In the genomic region with DNA sequence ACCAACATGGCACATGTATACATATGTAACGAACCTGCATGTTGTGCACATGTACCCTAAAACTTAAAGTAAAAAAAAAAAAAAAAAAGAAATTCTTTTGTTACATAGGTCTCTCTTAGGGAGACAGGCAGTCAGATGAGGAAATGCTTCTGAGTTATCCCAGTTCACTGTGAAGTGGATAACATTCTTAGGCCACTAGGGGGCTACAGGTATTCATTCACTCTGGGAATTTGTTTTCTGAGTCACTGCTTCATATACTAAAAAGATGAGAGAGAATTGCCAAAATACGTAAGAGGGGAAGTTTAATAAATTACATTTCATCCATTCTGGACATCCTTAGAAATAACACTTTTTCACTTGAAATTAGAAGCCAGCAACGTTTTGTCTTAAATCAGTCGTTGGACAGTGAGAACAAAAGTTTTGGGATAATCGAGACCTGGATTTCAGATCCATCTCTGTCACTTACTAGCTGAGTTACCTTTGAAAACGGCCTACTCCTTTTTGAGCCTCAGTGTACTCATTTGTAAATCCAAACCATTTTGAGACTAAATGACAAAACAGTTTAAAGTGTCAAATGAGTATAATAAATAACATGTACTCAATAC, we compare ENCODE assay signal across 8 cellular contexts.
DNase-seq lines count a peak whose midpoint lies in the region; ATAC-seq and TF ChIP-seq lines count a peak whose summit lies in the region.

No MANE protein-coding gene starts in this region.

- no peaks in the 10 kb centered on the region for H3K36me3 ChIP-seq in SU-DHL-6 (ENCODE audit: low read length)
- H3K36me3 ChIP-seq in transverse colon = no peaks in the 10 kb centered on the region

- no peaks in the 10 kb centered on the region for H3K4me1 Mint-ChIP-seq in glutamatergic neuron (ENCODE audit: low read depth, unreplicated experiment)

- H3K9me3 ChIP-seq in SU-DHL-6 (ENCODE audit: insufficient read depth, low read length) (peaks cover 14% of the 10 kb centered on the region), transverse colon (no peaks in the 10 kb centered on the region)

- H3K27ac ChIP-seq in SU-DHL-6 (ENCODE audit: low read depth, low read length) (no peak overlapping the region), transverse colon (no peak overlapping the region)

- peaks cover 11% of the 10 kb centered on the region for H3K9me3 Mint-ChIP-seq in glutamatergic neuron (ENCODE audit: unreplicated experiment)

- DNase-seq in COR-L47 (lab: John Stamatoyannopoulos, UW) (peak; percentile 56), KBM-7 (peak; percentile 56), glutamatergic neuron (no peak), transverse colon (no peak), T-helper 9 cell (no peak), mucosa of gallbladder (ENCODE audit: low spot score) (no peak)

- no peaks in the 10 kb centered on the region for H4K20me1 ChIP-seq in SU-DHL-6 (ENCODE audit: low read depth, low read length)

- H3K4me1 ChIP-seq in transverse colon = no peaks in the 10 kb centered on the region

- intact Hi-C loops in transverse colon (cut with DNase I; ENCODE audit: low total_unique reads) = no loop called here

- TF ChIP-seq CTCF in SU-DHL-6 (IDR thresholded peaks at IDR 0.05; ENCODE audit: insufficient read depth, low read length, poor library complexity, severe bottlenecking) = peak; percentile 46
- TF ChIP-seq CTCF in glutamatergic neuron (IDR thresholded peaks at IDR 0.05; ENCODE audit: partially characterized antibody, unreplicated experiment) = peak; percentile 84
- peak; percentile 27 to 46 (median 31) for TF ChIP-seq CTCF in transverse colon (IDR thresholded peaks at IDR 0.05)

- H3K9me2 ChIP-seq in SU-DHL-6 (replicated peaks; ENCODE audit: insufficient read depth, low read length) = no peaks in the 10 kb centered on the region

- no peak overlapping the region for H3K4me3 Mint-ChIP-seq in glutamatergic neuron (ENCODE audit: unreplicated experiment)

- H3K9ac ChIP-seq in SU-DHL-6 (ENCODE audit: low read length) = no peak overlapping the region

- no peak overlapping the region for H3K4me2 ChIP-seq in SU-DHL-6 (ENCODE audit: low read depth, low read length, poor library complexity, severe bottlenecking)

- H3K27me3 Mint-ChIP-seq in glutamatergic neuron (ENCODE audit: unreplicated experiment) = no peaks in the 10 kb centered on the region

- H3F3A ChIP-seq in SU-DHL-6 (ENCODE audit: insufficient read depth) = no peaks in the 10 kb centered on the region

- no peak for TF ChIP-seq POLR2A in transverse colon (IDR thresholded peaks at IDR 0.05)

- TF ChIP-seq EP300 in transverse colon (IDR thresholded peaks at IDR 0.05; ENCODE audit: low read depth) = no peak

- WGBS in transverse colon (ENCODE audit: low coverage in 1 of 2), 2 donors = 64 to 66% methylated on average over 6 of the region's 6 CpGs

- H3K4me3 ChIP-seq in SU-DHL-6 (ENCODE audit: insufficient read depth, low read length, poor library complexity, severe bottlenecking) (no peak overlapping the region), transverse colon (no peak overlapping the region)

- in situ Hi-C loops in KBM-7 (cut with MboI; ENCODE audit: low pct_unique_long_range_greater_than_20kb, low sequenced_read_pairs) (no loop called here), transverse colon (cut with MboI; ENCODE audit: low pct_ligation_motif_present in 1 of 4, low pct_unique_long_range_greater_than_20kb in 1 of 4, low sequenced_read_pairs in 3 of 4) (no loop called here)

- H2AFZ ChIP-seq in SU-DHL-6 (ENCODE audit: low read depth, low read length, severe bottlenecking) = no peak overlapping the region

- H3K27me3 ChIP-seq in SU-DHL-6 (ENCODE audit: low read length) (no peaks in the 10 kb centered on the region), transverse colon (no peaks in the 10 kb centered on the region)

- H3K36me3 Mint-ChIP-seq in glutamatergic neuron (ENCODE audit: unreplicated experiment) = peaks cover 15% of the 10 kb centered on the region

- no peak overlapping the region for H3K27ac Mint-ChIP-seq in glutamatergic neuron (ENCODE audit: unreplicated experiment)

- ATAC-seq in GM19455 (IDR thresholded peaks at IDR 0.05; ENCODE audit: unreplicated experiment) = peak; percentile 66

- no peaks in the 10 kb centered on the region for H3K79me2 ChIP-seq in SU-DHL-6 (ENCODE audit: insufficient read depth, low read length)

Comparison
In these comparisons a context has a peak if more than half of its experiments do, and no peak if none do; other contexts are left out.
1. DNase-seq: peak in COR-L47 (single experiment) and KBM-7 (single experiment); none in glutamatergic neuron (single experiment), transverse colon (single experiment), T-helper 9 cell (single experiment) and mucosa of gallbladder (single experiment).
2. CTCF ChIP-seq: peak in every context shown above with its lines; median percentile 84 in glutamatergic neuron; 46 in SU-DHL-6; 31 in transverse colon.